Comparison of ENCODE assay signal across 30 cellular contexts in the genomic region with DNA sequence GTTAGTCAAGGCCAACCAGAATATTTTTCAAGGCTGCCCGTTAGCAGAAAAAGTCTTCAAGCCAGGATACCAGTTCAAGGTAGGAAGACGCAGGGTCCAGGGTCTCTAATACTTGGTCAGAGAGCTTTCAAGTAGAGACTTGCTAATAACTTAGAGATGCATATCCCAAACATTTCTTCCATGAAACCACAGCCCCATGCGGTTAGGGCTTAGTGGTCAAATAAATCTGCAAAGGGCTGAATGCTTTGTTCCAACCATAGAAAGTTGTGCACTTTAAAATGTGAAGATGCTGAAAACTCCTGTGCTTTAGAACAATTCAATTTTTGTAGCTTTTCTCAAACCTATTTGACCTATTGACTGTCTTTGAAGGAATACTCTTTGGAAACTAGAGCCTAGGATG.
"Had no signal": no experiment of that assay in that cellular context is flagged by ENCODE, and none has a peak within 500 bp of the region (broad histone marks: within the 10 kb centered on the region; RNA-seq: fewer than 3 reads in every experiment).

No MANE protein-coding gene starts in this region.

- H3K9ac ChIP-seq: KMS-11 had no signal

- H3K9me3 ChIP-seq: MG63 had no signal

- ATAC-seq: activated CD8-positive, alpha-beta memory T cell treated with anti-CD3 and anti-CD28 coated beads, Interleukin-2, amount 10 ng/mL, durations not matched to agents 7 days and 5 days; activated naive CD8-positive, alpha-beta T cell treated with anti-CD3 and anti-CD28 coated beads, Interleukin-2, amount 50 U/mL, for 24 hours; Panc1; Right ventricle myocardium inferior had no signal

- DNase-seq: activated CD4-positive, alpha-beta memory T cell treated with anti-CD3 and anti-CD28 coated beads, Interleukin-2, amount 10 ng/mL, durations not matched to agents 7 days and 5 days; activated CD4-positive, alpha-beta T cell treated with anti-CD3 and anti-CD28 coated beads for 1 hour; activated CD4-positive, alpha-beta T cell treated with anti-CD3 and anti-CD28 coated beads for 48 hours; activated CD4-positive, CD25-positive, alpha-beta regulatory T cell; activated CD8-positive, alpha-beta memory T cell treated with anti-CD3 and anti-CD28 coated beads for 24 hours; activated CD8-positive, alpha-beta memory T cell treated with anti-CD3 and anti-CD28 coated beads, Interleukin-2, amount 10 ng/mL, durations not matched to agents 7 days and 5 days; activated CD8-positive, alpha-beta memory T cell treated with anti-CD3 and anti-CD28 coated beads, Interleukin-2, amount 50 U/mL, for 48 hours; activated effector memory CD4-positive, alpha-beta T cell treated with Interleukin-2 at 50 U/mL for 16 hours; activated naive CD4-positive, alpha-beta T cell treated with anti-CD3 and anti-CD28 coated beads, Interleukin-2, amount 10 ng/mL, durations not matched to agents 7 days and 5 days; activated naive CD8-positive, alpha-beta T cell treated with anti-CD3 and anti-CD28 coated beads, Interleukin-2, amount 50 U/mL, for 24 hours; activated T-cell treated with anti-CD3 and anti-CD28 coated beads, Interleukin-2, amount 50 U/mL, for 48 hours; amniotic stem cell; aorta; brain microvascular endothelial cell; central memory CD4-positive, alpha-beta T cell; MG63; NCI-H1048; NCI-H1436; NCI-H1694; NCI-H1930; NCI-H2081 treated with DMSO at 0.1 percent for 48 hours; NCI-H226; NCI-H446 treated with DMSO at 0.1 percent for 48 hours; SIG-M5; T1000; WERI-Rb-1 had no signal

- H3K27ac ChIP-seq: brain microvascular endothelial cell, KMS-11, RWPE1, WERI-Rb-1 had no signal

- H3K4me3 ChIP-seq: MG63 had no signal

- H3K36me3 ChIP-seq: brain microvascular endothelial cell, MG63, WERI-Rb-1 had no signal

- H3K27me3 ChIP-seq: brain microvascular endothelial cell, MG63 had no signal

- H3K4me2 ChIP-seq: KMS-11 had no signal
